8 cellular contexts compared by ENCODE assay signal in genomic region chr15:41603941-41604660, GRCh38. TPM values are rescaled to one million over a fixed set of nuclear protein-coding genes. Genes with fewer than 3 reads are reported as not detected.
DNase-seq lines count a peak whose midpoint lies in the region; ATAC-seq, FAIRE-seq and TF ChIP-seq lines count a peak whose summit lies in the region.

No MANE protein-coding gene starts in this region.

- H3K36me3 ChIP-seq in KMS-11 (ENCODE audit: insufficient read depth) (no peaks in the 10 kb centered on the region), trophoblast cell (ENCODE audit: control insufficient read depth in 1 of 2, insufficient read depth in 2 of 2, low read length in 2 of 2) (no peaks in the 10 kb centered on the region)

- H3K9me3 ChIP-seq in trophoblast cell (ENCODE audit: insufficient read depth, low read depth, low read length), result no peaks in the 10 kb centered on the region

- H3K79me1 ChIP-seq in trophoblast cell (ENCODE audit: low read length), result no peaks in the 10 kb centered on the region

- no peak overlapping the region for H4K91ac ChIP-seq in trophoblast cell (ENCODE audit: low read depth, low read length)

- H3K27ac Mint-ChIP-seq in activated naive CD8-positive, alpha-beta T cell treated with anti-CD3 and anti-CD28 coated beads for 36 hours, result no peak overlapping the region

- no peaks in the 10 kb centered on the region for H4K20me1 ChIP-seq in KMS-11 (ENCODE audit: insufficient read depth)

- no peak overlapping the region for H4K8ac ChIP-seq in trophoblast cell (ENCODE audit: low read depth, low read length)

- H4K12ac ChIP-seq in trophoblast cell (ENCODE audit: low read depth, low read length), result no peak overlapping the region

- no peaks in the 10 kb centered on the region for H3K9me3 Mint-ChIP-seq in activated naive CD8-positive, alpha-beta T cell treated with anti-CD3 and anti-CD28 coated beads for 36 hours

- H3K23ac ChIP-seq in trophoblast cell (ENCODE audit: low read length), result no peak overlapping the region

- no peaks in the 10 kb centered on the region for H3K36me3 Mint-ChIP-seq in activated naive CD8-positive, alpha-beta T cell treated with anti-CD3 and anti-CD28 coated beads for 36 hours

- H2AK5ac ChIP-seq in trophoblast cell (ENCODE audit: low read length), result no peak overlapping the region

- H3K4me3 ChIP-seq in KMS-11 (IDR thresholded peaks at IDR 0.05; ENCODE audit: insufficient read depth, low read depth, low read length) (no peak overlapping the region), trophoblast cell (ENCODE audit: low read depth, low read length) (no peak overlapping the region)

- peaks cover 12% of the 10 kb centered on the region for H3K4me1 Mint-ChIP-seq in activated naive CD8-positive, alpha-beta T cell treated with anti-CD3 and anti-CD28 coated beads for 36 hours

- H2BK120ac ChIP-seq in trophoblast cell (ENCODE audit: insufficient read depth, low read length, poor library complexity), result no peak overlapping the region

- ATAC-seq in SK-N-SH treated with all-trans-retinoic acid at 6 μM for 48 hours (peak; percentile 93), Right ventricle myocardium inferior (peak; percentile 92), GM18511 (IDR thresholded peaks at IDR 0.05; ENCODE audit: unreplicated experiment) (no peak)

- no CpG with 5 or more reads among the region's 12 CpGs for WGBS in trophoblast cell (ENCODE audit: extremely low coverage, insufficient coverage, insufficient read length)

- no peak overlapping the region for H3K14ac ChIP-seq in trophoblast cell (ENCODE audit: low read length)

- no peak overlapping the region for H3K18ac ChIP-seq in trophoblast cell (ENCODE audit: low read length)

- H2BK12ac ChIP-seq in trophoblast cell (ENCODE audit: low read length), result no peak overlapping the region

- H3K79me2 ChIP-seq in KMS-11 (ENCODE audit: insufficient read depth, low read depth), result no peaks in the 10 kb centered on the region
- no peaks in the 10 kb centered on the region for H3K79me2 ChIP-seq in trophoblast cell (ENCODE audit: control insufficient read depth, insufficient read depth, low read length, poor library complexity)

- H3K27me3 ChIP-seq in KMS-11 (ENCODE audit: insufficient read depth, low read depth), result no peaks in the 10 kb centered on the region
- H3K27me3 ChIP-seq in trophoblast cell (ENCODE audit: insufficient read depth, low read length), result no peaks in the 10 kb centered on the region

- H3K27me3 Mint-ChIP-seq in activated naive CD8-positive, alpha-beta T cell treated with anti-CD3 and anti-CD28 coated beads for 36 hours, result peaks cover 15% of the 10 kb centered on the region

- H3K4me3 Mint-ChIP-seq in activated naive CD8-positive, alpha-beta T cell treated with anti-CD3 and anti-CD28 coated beads for 36 hours, result peak overlapping the region; percentile 54

- peak; percentile 72 for FAIRE-seq in urothelium cell line (lab: Jason Lieb, UNC)

- H2AFZ ChIP-seq in KMS-11 (ENCODE audit: low read depth), result peak overlapping the region; percentile 29; the same call in 1 of the 2 replicates
- H2AFZ ChIP-seq in trophoblast cell (ENCODE audit: insufficient read depth, low read length, poor library complexity), result no peak overlapping the region

- H3K4me2 ChIP-seq in KMS-11, result 0 out of 2 replicates have a peak overlapping the region, but pooled peaks have one; percentile 1
- peak overlapping the region; percentile 43 for H3K4me2 ChIP-seq in trophoblast cell (ENCODE audit: low read length)

- peak; percentile 61 for TF ChIP-seq CTCF in KMS-11 (conservative IDR thresholded peaks at IDR 0.05; ENCODE audit: low read depth, low read length)

- no peaks in the 10 kb centered on the region for H3K4me1 ChIP-seq in KMS-11 (ENCODE audit: low read depth, poor library complexity, severe bottlenecking)
- H3K4me1 ChIP-seq in trophoblast cell (ENCODE audit: control insufficient read depth in 1 of 2, insufficient read depth in 2 of 2, low read length in 2 of 2), result peaks cover 8 to 9% of the 10 kb centered on the region in 2 experiments

- H3K4ac ChIP-seq in trophoblast cell (ENCODE audit: low read depth, low read length), result no peak overlapping the region

- no peak overlapping the region for H2BK5ac ChIP-seq in trophoblast cell (ENCODE audit: low read depth, low read length, poor library complexity)

- intact Hi-C loops in Right ventricle myocardium inferior (cut with DNase I), result loop anchor here (5.0 to 10.0 kb wide), 2 partner anchors 121 to 208 kb away; no protein-coding TSS in a partner anchor

- no peak overlapping the region for H3K9ac ChIP-seq in KMS-11
- no peak overlapping the region for H3K9ac ChIP-seq in trophoblast cell (ENCODE audit: low read length)

- H3K27ac ChIP-seq in KMS-11 (no peak overlapping the region), trophoblast cell (ENCODE audit: low read depth, low read length) (no peak overlapping the region)

- DNase-seq in Daoy (ENCODE audit: low read depth) (peak; percentile 74), Right ventricle myocardium inferior (ENCODE audit: missing footprints) (peak; percentile 79), trophoblast cell (peak; percentile 17 to 63), urothelium cell line (ENCODE audit: low spot score) (peak; percentile 78)
- DNase-seq in activated naive CD8-positive, alpha-beta T cell treated with anti-CD3 and anti-CD28 coated beads for 36 hours, result peak; percentile 48

TF ChIP-seq in SK-N-SH treated with all-trans-retinoic acid at 6 μM for 48 hours, 23 proteins besides CTCF, POLR2A, EP300 and RAD21 (continues in another document):
- TF ChIP-seq ZFP30 (CRISPR knock-in tag; IDR thresholded peaks at IDR 0.05), result no peak
- no peak for TF ChIP-seq ZC3H10 (CRISPR knock-in tag; IDR thresholded peaks at IDR 0.05)
- TF ChIP-seq ZNF8 (CRISPR knock-in tag; IDR thresholded peaks at IDR 0.05), result no peak
- TF ChIP-seq, protein P1, sequence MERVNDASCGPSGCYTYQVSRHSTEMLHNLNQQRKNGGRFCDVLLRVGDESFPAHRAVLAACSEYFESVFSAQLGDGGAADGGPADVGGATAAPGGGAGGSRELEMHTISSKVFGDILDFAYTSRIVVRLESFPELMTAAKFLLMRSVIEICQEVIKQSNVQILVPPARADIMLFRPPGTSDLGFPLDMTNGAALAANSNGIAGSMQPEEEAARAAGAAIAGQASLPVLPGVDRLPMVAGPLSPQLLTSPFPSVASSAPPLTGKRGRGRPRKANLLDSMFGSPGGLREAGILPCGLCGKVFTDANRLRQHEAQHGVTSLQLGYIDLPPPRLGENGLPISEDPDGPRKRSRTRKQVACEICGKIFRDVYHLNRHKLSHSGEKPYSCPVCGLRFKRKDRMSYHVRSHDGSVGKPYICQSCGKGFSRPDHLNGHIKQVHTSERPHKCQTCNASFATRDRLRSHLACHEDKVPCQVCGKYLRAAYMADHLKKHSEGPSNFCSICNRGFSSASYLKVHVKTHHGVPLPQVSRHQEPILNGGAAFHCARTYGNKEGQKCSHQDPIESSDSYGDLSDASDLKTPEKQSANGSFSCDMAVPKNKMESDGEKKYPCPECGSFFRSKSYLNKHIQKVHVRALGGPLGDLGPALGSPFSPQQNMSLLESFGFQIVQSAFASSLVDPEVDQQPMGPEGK (CRISPR knock-in tag; IDR thresholded peaks at IDR 0.05; ENCODE audit: borderline replicate concordance), result no peak
- TF ChIP-seq TOX (CRISPR knock-in tag; IDR thresholded peaks at IDR 0.05; ENCODE audit: borderline replicate concordance), result no peak
- TF ChIP-seq CSRNP3 (CRISPR knock-in tag; IDR thresholded peaks at IDR 0.05), result no peak
- no peak for TF ChIP-seq CREB5 (CRISPR knock-in tag; IDR thresholded peaks at IDR 0.05; ENCODE audit: low read depth)
- no peak for TF ChIP-seq ISL1 (CRISPR knock-in tag; IDR thresholded peaks at IDR 0.05)
- TF ChIP-seq OSR1 (CRISPR knock-in tag; IDR thresholded peaks at IDR 0.05), result no peak
- TF ChIP-seq ZNF70 (CRISPR knock-in tag; IDR thresholded peaks at IDR 0.05), result no peak
- no peak for TF ChIP-seq ZNF565 (CRISPR knock-in tag; conservative IDR thresholded peaks at IDR 0.05; ENCODE audit: low read depth)

RNA-seq across cellular contexts. Expression of gene TYRO3, which starts 45.1 kb away (rescaled TPM):
- total RNA-seq in Daoy (2014; rRNA removed; shearing (Covaris generic)), result 3.9 and 4.6 TPM in 2 replicates
- total RNA-seq in activated naive CD8-positive, alpha-beta T cell treated with anti-CD3 and anti-CD28 coated beads for 36 hours, result 1 to 10 TPM; 1.1 to 1.3 TPM
- total RNA-seq in Right ventricle myocardium inferior, result 5.6 TPM
- 174 and 187 TPM in 2 replicates for polyA plus RNA-seq in trophoblast cell (2013)

RNA-seq across cellular contexts. Expression of gene MGA, which starts 56.1 kb away (rescaled TPM):
- total RNA-seq in Daoy (2014; rRNA removed; shearing (Covaris generic)), result 28.2 and 36.2 TPM in 2 replicates
- total RNA-seq in activated naive CD8-positive, alpha-beta T cell treated with anti-CD3 and anti-CD28 coated beads for 36 hours, result 10 to 100 TPM; 30.5 to 32.0 TPM
- 30.2 TPM for total RNA-seq in Right ventricle myocardium inferior
- 12.8 and 13.1 TPM in 2 replicates for polyA plus RNA-seq in trophoblast cell (2013)
